In the genomic region with DNA sequence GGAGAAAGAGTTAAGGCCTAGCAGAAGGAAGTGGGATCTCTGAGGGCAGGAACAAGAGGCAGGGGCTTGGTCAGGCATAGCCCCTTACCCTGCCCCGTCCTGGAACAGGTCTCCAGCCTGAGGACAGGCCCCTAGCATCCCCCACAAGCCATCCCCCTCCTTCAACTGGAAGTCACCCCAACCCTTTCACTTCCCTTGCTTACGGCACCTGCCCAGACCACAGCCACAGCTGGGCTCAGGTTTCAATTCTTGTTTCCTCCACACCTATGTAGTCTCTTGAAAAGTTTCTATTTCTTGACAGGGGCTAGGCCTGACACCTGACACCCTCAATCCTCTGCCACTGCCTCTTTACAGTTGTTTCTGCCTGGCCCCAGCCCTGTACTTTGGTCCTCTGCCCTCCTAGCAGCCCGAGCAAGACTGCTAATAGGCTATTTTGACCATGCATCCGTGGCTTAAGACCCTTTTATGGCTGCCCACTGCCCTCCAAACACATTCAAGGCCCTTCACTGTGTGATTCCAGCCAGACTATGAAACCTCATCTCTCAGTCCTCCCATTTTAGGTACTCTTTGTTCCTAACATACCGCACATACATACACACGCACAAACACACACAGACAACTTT, we compare ENCODE assay signal across 1 cellular context.
A peak's percentile ranks its signal among the peaks of the same experiment; 100 is the strongest.
TF ChIP-seq lines count a peak whose summit lies in the region.

No MANE protein-coding gene starts in this region.

TF ChIP-seq in GM12878, 131 proteins besides CTCF, POLR2A, EP300 and RAD21 (continued from another document):
- TF ChIP-seq, protein P1, sequence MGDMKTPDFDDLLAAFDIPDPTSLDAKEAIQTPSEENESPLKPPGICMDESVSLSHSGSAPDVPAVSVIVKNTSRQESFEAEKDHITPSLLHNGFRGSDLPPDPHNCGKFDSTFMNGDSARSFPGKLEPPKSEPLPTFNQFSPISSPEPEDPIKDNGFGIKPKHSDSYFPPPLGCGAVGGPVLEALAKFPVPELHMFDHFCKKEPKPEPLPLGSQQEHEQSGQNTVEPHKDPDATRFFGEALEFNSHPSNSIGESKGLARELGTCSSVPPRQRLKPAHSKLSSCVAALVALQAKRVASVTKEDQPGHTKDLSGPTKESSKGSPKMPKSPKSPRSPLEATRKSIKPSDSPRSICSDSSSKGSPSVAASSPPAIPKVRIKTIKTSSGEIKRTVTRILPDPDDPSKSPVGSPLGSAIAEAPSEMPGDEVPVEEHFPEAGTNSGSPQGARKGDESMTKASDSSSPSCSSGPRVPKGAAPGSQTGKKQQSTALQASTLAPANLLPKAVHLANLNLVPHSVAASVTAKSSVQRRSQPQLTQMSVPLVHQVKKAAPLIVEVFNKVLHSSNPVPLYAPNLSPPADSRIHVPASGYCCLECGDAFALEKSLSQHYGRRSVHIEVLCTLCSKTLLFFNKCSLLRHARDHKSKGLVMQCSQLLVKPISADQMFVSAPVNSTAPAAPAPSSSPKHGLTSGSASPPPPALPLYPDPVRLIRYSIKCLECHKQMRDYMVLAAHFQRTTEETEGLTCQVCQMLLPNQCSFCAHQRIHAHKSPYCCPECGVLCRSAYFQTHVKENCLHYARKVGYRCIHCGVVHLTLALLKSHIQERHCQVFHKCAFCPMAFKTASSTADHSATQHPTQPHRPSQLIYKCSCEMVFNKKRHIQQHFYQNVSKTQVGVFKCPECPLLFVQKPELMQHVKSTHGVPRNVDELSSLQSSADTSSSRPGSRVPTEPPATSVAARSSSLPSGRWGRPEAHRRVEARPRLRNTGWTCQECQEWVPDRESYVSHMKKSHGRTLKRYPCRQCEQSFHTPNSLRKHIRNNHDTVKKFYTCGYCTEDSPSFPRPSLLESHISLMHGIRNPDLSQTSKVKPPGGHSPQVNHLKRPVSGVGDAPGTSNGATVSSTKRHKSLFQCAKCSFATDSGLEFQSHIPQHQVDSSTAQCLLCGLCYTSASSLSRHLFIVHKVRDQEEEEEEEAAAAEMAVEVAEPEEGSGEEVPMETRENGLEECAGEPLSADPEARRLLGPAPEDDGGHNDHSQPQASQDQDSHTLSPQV (IDR thresholded peaks at IDR 0.05): no peak
- TF ChIP-seq TCF3 (IDR thresholded peaks at IDR 0.05; ENCODE audit: borderline replicate concordance, insufficient read depth, low read depth, low read length) (peak; percentile 100), NBN (IDR thresholded peaks at IDR 0.05) (peak; percentile 99), CBX5 (IDR thresholded peaks at IDR 0.05; ENCODE audit: low read depth) (no peak), PAX5 (IDR thresholded peaks at IDR 0.05; ENCODE audit: borderline replicate concordance, low read depth, low read length) (peak; percentile 98), FOS (IDR thresholded peaks at IDR 0.05; ENCODE audit: borderline replicate concordance, extremely low read depth, insufficient read length) (no peak), ZNF274 (IDR thresholded peaks at IDR 0.05; ENCODE audit: insufficient read depth, insufficient read length) (no peak), SP1 (IDR thresholded peaks at IDR 0.05; ENCODE audit: low read depth, low read length) (peak; percentile 77), RELA (IDR thresholded peaks at IDR 0.05; ENCODE audit: borderline replicate concordance, partially characterized antibody) (peak; percentile 92), RFX5 (IDR thresholded peaks at IDR 0.05; ENCODE audit: low read depth, low read length) (no peak), ASH2L (IDR thresholded peaks at IDR 0.05; ENCODE audit: borderline replicate concordance, low read depth) (0 out of 2 replicates have a peak, but pooled peaks have one; percentile 49), NR2F1 (conservative IDR thresholded peaks at IDR 0.05) (peak; percentile 84), ZNF207 (IDR thresholded peaks at IDR 0.05; ENCODE audit: borderline replicate concordance) (no peak), CHD2 (IDR thresholded peaks at IDR 0.05; ENCODE audit: borderline replicate concordance, low read depth, low read length) (peak; percentile 91), ZNF24 (IDR thresholded peaks at IDR 0.05) (no peak), EED (IDR thresholded peaks at IDR 0.05; ENCODE audit: low read depth) (peak; percentile 97), HDAC6 (IDR thresholded peaks at IDR 0.05; ENCODE audit: unreplicated experiment) (peak; percentile 58), NR2C2 (IDR thresholded peaks at IDR 0.05; ENCODE audit: borderline replicate concordance, control insufficient read depth, insufficient read length, low read depth) (no peak), EZH2 (IDR thresholded peaks at IDR 0.05; ENCODE audit: borderline replicate concordance, control insufficient read depth, low read depth, low read length) (no peak; the same call in 1 of the 2 replicates), TAF1 (IDR thresholded peaks at IDR 0.05; ENCODE audit: borderline replicate concordance, low read depth, low read length) (peak; percentile 87)
- TF ChIP-seq, protein P2, sequence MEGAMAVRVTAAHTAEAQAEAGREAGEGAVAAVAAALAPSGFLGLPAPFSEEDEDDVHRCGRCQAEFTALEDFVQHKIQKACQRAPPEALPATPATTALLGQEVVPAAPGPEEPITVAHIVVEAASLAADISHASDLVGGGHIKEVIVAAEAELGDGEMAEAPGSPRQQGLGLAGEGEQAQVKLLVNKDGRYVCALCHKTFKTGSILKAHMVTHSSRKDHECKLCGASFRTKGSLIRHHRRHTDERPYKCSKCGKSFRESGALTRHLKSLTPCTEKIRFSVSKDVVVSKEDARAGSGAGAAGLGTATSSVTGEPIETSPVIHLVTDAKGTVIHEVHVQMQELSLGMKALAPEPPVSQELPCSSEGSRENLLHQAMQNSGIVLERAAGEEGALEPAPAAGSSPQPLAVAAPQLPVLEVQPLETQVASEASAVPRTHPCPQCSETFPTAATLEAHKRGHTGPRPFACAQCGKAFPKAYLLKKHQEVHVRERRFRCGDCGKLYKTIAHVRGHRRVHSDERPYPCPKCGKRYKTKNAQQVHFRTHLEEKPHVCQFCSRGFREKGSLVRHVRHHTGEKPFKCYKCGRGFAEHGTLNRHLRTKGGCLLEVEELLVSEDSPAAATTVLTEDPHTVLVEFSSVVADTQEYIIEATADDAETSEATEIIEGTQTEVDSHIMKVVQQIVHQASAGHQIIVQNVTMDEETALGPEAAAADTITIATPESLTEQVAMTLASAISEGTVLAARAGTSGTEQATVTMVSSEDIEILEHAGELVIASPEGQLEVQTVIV (IDR thresholded peaks at IDR 0.05; ENCODE audit: borderline replicate concordance, partially characterized antibody): no peak
- TF ChIP-seq, protein P3, sequence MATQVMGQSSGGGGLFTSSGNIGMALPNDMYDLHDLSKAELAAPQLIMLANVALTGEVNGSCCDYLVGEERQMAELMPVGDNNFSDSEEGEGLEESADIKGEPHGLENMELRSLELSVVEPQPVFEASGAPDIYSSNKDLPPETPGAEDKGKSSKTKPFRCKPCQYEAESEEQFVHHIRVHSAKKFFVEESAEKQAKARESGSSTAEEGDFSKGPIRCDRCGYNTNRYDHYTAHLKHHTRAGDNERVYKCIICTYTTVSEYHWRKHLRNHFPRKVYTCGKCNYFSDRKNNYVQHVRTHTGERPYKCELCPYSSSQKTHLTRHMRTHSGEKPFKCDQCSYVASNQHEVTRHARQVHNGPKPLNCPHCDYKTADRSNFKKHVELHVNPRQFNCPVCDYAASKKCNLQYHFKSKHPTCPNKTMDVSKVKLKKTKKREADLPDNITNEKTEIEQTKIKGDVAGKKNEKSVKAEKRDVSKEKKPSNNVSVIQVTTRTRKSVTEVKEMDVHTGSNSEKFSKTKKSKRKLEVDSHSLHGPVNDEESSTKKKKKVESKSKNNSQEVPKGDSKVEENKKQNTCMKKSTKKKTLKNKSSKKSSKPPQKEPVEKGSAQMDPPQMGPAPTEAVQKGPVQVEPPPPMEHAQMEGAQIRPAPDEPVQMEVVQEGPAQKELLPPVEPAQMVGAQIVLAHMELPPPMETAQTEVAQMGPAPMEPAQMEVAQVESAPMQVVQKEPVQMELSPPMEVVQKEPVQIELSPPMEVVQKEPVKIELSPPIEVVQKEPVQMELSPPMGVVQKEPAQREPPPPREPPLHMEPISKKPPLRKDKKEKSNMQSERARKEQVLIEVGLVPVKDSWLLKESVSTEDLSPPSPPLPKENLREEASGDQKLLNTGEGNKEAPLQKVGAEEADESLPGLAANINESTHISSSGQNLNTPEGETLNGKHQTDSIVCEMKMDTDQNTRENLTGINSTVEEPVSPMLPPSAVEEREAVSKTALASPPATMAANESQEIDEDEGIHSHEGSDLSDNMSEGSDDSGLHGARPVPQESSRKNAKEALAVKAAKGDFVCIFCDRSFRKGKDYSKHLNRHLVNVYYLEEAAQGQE (IDR thresholded peaks at IDR 0.05; ENCODE audit: low read depth, low read length): no peak
- TF ChIP-seq, protein P4, sequence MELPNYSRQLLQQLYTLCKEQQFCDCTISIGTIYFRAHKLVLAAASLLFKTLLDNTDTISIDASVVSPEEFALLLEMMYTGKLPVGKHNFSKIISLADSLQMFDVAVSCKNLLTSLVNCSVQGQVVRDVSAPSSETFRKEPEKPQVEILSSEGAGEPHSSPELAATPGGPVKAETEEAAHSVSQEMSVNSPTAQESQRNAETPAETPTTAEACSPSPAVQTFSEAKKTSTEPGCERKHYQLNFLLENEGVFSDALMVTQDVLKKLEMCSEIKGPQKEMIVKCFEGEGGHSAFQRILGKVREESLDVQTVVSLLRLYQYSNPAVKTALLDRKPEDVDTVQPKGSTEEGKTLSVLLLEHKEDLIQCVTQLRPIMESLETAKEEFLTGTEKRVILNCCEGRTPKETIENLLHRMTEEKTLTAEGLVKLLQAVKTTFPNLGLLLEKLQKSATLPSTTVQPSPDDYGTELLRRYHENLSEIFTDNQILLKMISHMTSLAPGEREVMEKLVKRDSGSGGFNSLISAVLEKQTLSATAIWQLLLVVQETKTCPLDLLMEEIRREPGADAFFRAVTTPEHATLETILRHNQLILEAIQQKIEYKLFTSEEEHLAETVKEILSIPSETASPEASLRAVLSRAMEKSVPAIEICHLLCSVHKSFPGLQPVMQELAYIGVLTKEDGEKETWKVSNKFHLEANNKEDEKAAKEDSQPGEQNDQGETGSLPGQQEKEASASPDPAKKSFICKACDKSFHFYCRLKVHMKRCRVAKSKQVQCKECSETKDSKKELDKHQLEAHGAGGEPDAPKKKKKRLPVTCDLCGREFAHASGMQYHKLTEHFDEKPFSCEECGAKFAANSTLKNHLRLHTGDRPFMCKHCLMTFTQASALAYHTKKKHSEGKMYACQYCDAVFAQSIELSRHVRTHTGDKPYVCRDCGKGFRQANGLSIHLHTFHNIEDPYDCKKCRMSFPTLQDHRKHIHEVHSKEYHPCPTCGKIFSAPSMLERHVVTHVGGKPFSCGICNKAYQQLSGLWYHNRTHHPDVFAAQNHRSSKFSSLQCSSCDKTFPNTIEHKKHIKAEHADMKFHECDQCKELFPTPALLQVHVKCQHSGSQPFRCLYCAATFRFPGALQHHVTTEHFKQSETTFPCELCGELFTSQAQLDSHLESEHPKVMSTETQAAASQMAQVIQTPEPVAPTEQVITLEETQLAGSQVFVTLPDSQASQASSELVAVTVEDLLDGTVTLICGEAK (IDR thresholded peaks at IDR 0.05; ENCODE audit: borderline replicate concordance): no peak
TF ChIP-seq in GM12878: peak in this region for 61.
